ENCODE assay signal across 2 cellular contexts in the genomic region with DNA sequence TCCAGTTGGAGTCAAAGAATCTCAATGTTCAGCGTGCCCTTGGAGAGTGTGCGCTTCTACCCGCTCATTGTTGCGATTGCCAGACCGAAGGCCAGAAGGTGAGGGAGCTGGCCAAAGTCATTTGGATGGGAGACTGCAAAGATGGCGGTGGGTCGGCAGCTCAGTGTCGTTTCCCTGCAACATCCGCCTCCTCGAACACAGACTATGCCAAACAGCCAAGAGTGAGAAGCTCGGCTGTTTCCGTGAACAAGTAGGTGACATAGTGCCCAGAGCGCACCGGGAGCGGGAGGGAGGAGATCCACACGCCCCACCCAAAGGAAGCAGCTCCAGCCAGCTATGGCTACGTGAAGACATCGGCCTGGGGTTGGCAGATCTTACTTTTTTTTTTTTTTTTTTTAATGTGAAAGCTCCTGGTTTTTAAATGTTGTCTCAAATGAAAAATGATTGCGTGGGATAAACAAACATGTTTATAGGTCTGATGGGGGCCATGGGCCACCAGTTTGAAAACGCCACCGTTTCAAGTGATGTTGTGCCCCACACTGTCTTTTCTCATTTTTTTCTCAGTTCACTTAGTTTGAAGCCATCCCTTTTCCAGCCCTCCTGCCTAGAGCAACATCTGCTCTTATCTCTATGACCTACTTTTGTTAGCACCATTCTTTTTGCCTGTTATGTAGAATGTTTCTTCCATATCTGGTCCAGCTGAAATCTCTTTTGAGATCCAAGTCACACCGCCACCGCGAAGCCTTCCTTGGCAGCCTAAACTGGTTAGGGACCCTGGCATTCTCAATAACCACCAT.
TF ChIP-seq lines count a peak whose summit lies in the region.

No MANE protein-coding gene starts in this region.

TF ChIP-seq in GM23338, 12 proteins besides CTCF, POLR2A, EP300 and RAD21:
- TF ChIP-seq ZNF114 (CRISPR knock-in tag; IDR thresholded peaks at IDR 0.05) (no peak), EZH2 (IDR thresholded peaks at IDR 0.05; ENCODE audit: low read depth, unreplicated experiment) (no peak), ZNF462 (CRISPR knock-in tag; IDR thresholded peaks at IDR 0.05) (no peak), POLR2AphosphoS5 (IDR thresholded peaks at IDR 0.05; ENCODE audit: low read depth) (no peak), CREB1 (CRISPR knock-in tag; IDR thresholded peaks at IDR 0.05; ENCODE audit: low read depth) (no peak), JUNB (IDR thresholded peaks at IDR 0.05; ENCODE audit: unreplicated experiment) (no peak)

TF ChIP-seq in K562, 482 proteins besides CTCF, POLR2A, EP300 and RAD21:
- TF ChIP-seq CCAR2 (IDR thresholded peaks at IDR 0.05; ENCODE audit: low read depth, low read length) = no peak
- TF ChIP-seq XRCC4 (IDR thresholded peaks at IDR 0.05; ENCODE audit: extremely low read depth, insufficient read depth, insufficient read length) = no peak
- TF ChIP-seq NCOA2 (IDR thresholded peaks at IDR 0.05; ENCODE audit: partially characterized antibody in 2 of 2) = no peak
- TF ChIP-seq SPI1 (IDR thresholded peaks at IDR 0.05; ENCODE audit: borderline replicate concordance, low read depth, low read length) = no peak
- no peak for TF ChIP-seq DEAF1 (CRISPR knock-in tag; IDR thresholded peaks at IDR 0.05)
- no peak for TF ChIP-seq NR2C2 (CRISPR knock-in tag; IDR thresholded peaks at IDR 0.05)
- peak; percentile 34; the same call in 1 of the 2 replicates for TF ChIP-seq NR2C2 (tag; IDR thresholded peaks at IDR 0.05)
- TF ChIP-seq RBFOX2 (IDR thresholded peaks at IDR 0.05; ENCODE audit: low read depth, low read length) = peak; percentile 35; the same call in 1 of the 2 replicates
- TF ChIP-seq ZNF740 (CRISPR knock-in tag; IDR thresholded peaks at IDR 0.05) = no peak
- TF ChIP-seq ZNF740 (tag; IDR thresholded peaks at IDR 0.05) = no peak
- no peak for TF ChIP-seq PCBP2 (IDR thresholded peaks at IDR 0.05; ENCODE audit: low read depth, low read length, poor library complexity, severe bottlenecking)
